ENCODE assay signal across 10 cellular contexts in the genomic region with DNA sequence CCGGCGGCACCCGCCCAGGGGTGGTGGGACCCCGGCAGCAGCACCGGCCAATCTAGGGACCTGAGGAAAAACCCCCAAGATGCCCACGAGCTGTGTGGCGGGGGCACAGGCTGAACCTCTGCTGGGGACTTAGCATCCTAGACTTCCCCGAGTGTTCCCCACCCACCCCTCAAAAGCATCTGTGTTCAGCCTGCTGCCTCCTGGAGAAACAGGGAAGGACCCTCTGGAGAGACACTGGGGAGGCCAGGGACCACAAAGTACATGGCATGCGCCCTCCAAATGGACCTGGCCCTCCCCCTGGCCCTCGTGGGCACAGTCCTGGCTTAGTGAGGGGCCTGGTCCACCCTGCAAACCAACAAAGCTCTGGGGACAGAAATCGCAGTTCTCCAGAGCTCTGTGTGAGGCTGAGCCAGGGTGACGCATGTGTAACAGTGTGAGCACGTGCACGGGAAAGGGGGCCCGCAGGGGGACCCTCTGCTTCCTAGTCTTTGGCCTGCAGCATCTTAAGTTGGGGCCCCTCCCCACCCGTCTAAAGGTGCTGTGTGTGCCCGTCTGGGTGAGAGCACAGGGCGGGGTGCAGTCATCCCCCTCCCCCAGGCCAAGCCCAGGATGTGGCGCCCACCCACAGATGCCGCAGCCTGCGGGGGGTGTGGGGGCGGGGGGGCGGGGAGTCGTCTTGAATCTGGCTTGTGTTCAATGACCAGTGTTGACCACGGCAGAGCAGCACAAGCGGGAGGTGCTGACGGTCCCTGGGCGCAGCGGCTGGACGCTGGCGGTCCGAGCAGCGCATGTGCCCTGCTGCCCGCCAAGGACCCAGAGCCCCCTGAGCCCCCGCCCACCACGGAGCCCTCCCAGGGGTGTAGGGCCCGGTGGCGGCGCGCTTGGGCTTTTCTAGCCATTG. TPM values are rescaled to one million over a fixed set of nuclear protein-coding genes. Genes with fewer than 3 reads are reported as not detected.
DNase-seq lines count a peak whose midpoint lies in the region; ATAC-seq and TF ChIP-seq lines count a peak whose summit lies in the region.
"Had no signal": no experiment of that assay in that cellular context is flagged by ENCODE, and none has a peak within 500 bp of the region (broad histone marks: within the 10 kb centered on the region; RNA-seq: fewer than 3 reads in every experiment).

No MANE protein-coding gene starts in this region.

- H3K27me3 Mint-ChIP-seq in central memory CD8-positive, alpha-beta T cell: peaks cover 19% of the 10 kb centered on the region

- ATAC-seq in central memory CD8-positive, alpha-beta T cell (replicated peaks; ENCODE audit: extremely low read depth, poor library complexity, severe bottlenecking): peak; percentile 56
- ATAC-seq in GM21723 (IDR thresholded peaks at IDR 0.05; ENCODE audit: unreplicated experiment) (no peak), HG03571 (IDR thresholded peaks at IDR 0.05; ENCODE audit: unreplicated experiment) (no peak)

- no peak for TF ChIP-seq CTCF in GM13977 (IDR thresholded peaks at IDR 0.05; ENCODE audit: extremely low read depth, insufficient read depth, missing control alignments)

- no peaks in the 10 kb centered on the region for H3K4me1 Mint-ChIP-seq in central memory CD8-positive, alpha-beta T cell

- H3K36me3 Mint-ChIP-seq in central memory CD8-positive, alpha-beta T cell (ENCODE audit: insufficient read depth): no peaks in the 10 kb centered on the region

- DNase-seq in GM13977 (ENCODE audit: low spot score): peak; percentile 62
- peak; percentile 60 for DNase-seq in NCI-H69 (lab: John Stamatoyannopoulos, UW)
- DNase-seq in central memory CD8-positive, alpha-beta T cell (ENCODE audit: low spot score in 2 of 2): no peak
- no peak for DNase-seq in skeletal muscle cell (ENCODE audit: low read depth)
- DNase-seq in occipital lobe (lab: John Stamatoyannopoulos, UW): no peak
- no peak for DNase-seq in NCI-H128 (lab: John Stamatoyannopoulos, UW; ENCODE audit: unreplicated experiment)
- DNase-seq: gastrocnemius medialis had no signal

- H3K27ac Mint-ChIP-seq in central memory CD8-positive, alpha-beta T cell (ENCODE audit: low read depth): no peak overlapping the region

- H3K4me3 Mint-ChIP-seq in central memory CD8-positive, alpha-beta T cell: no peak overlapping the region

- peak overlapping the region; percentile 36 for H3K4me3 ChIP-seq in skeletal muscle cell (ENCODE audit: low read depth, low read length)

- in situ Hi-C loops in GM13977 (cut with MboI; ENCODE audit: low pct_unique_long_range_greater_than_20kb, low sequenced_read_pairs, unreplicated experiment): no loop called here

- H3K9me3 Mint-ChIP-seq in central memory CD8-positive, alpha-beta T cell: no peaks in the 10 kb centered on the region

RNA-seq across cellular contexts. Expression of a gene that starts 0.7 kb away (rescaled TPM):
- 2.7 TPM for total RNA-seq in occipital lobe
- total RNA-seq: G401 had no signal

RNA-seq across cellular contexts. Expression of a gene that starts 2.0 kb away (rescaled TPM):
- total RNA-seq in occipital lobe: not detected
- total RNA-seq: G401, gastrocnemius medialis had no signal

RNA-seq across cellular contexts. Expression of a gene that starts 38.2 kb away (rescaled TPM):
- total RNA-seq in occipital lobe: not detected
- total RNA-seq: G401, gastrocnemius medialis had no signal

Comparison
In these comparisons a context has a peak if more than half of its experiments do, and no peak if none do; other contexts are left out.
1. DNase-seq: peak in GM13977 (single experiment) and NCI-H69 (single experiment); none in central memory CD8-positive, alpha-beta T cell (0 of 2), skeletal muscle cell (single experiment), occipital lobe (single experiment) and NCI-H128 (single experiment).